Comparison of ENCODE assay signal across 1 cellular context in the genomic region with DNA sequence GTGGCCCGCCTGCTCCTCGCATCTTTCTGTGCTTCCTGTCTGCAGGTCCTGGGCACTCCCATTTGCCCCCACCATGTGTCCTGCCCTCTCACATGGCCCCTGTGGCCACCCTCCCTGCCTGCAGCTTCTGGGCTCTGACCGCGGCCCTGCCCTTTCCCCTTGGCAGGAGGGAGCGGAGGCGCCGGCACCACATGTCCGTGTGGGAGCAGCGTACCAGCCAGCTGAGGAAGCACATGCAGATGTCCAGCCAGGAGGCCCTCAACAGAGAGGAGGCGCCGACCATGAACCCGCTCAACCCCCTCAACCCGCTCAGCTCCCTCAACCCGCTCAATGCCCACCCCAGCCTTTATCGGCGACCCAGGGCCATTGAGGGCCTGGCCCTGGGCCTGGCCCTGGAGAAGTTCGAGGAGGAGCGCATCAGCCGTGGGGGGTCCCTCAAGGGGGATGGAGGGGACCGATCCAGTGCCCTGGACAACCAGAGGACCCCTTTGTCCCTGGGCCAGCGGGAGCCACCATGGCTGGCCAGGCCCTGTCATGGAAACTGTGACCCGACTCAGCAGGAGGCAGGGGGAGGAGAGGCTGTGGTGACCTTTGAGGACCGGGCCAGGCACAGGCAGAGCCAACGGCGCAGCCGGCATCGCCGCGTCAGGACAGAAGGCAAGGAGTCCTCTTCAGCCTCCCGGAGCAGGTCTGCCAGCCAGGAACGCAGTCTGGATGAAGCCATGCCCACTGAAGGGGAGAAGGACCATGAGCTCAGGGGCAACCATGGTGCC.
A peak's percentile ranks its signal among the peaks of the same experiment; 100 is the strongest.
TF ChIP-seq lines count a peak whose summit lies in the region.

No MANE protein-coding gene starts in this region.

TF ChIP-seq in HepG2, 621 proteins besides CTCF, POLR2A, EP300 and RAD21:
- no peak for TF ChIP-seq RARG (CRISPR knock-in tag; IDR thresholded peaks at IDR 0.05; ENCODE audit: low read depth)
- TF ChIP-seq, protein P1, sequence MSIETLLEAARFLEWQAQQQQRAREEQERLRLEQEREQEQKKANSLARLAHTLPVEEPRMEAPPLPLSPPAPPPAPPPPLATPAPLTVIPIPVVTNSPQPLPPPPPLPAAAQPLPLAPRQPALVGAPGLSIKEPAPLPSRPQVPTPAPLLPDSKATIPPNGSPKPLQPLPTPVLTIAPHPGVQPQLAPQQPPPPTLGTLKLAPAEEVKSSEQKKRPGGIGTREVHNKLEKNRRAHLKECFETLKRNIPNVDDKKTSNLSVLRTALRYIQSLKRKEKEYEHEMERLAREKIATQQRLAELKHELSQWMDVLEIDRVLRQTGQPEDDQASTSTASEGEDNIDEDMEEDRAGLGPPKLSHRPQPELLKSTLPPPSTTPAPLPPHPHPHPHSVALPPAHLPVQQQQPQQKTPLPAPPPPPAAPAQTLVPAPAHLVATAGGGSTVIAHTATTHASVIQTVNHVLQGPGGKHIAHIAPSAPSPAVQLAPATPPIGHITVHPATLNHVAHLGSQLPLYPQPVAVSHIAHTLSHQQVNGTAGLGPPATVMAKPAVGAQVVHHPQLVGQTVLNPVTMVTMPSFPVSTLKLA (IDR thresholded peaks at IDR 0.05), result peak; percentile 63
